Comparison of ENCODE assay signal across 8 cellular contexts in the genomic region with DNA sequence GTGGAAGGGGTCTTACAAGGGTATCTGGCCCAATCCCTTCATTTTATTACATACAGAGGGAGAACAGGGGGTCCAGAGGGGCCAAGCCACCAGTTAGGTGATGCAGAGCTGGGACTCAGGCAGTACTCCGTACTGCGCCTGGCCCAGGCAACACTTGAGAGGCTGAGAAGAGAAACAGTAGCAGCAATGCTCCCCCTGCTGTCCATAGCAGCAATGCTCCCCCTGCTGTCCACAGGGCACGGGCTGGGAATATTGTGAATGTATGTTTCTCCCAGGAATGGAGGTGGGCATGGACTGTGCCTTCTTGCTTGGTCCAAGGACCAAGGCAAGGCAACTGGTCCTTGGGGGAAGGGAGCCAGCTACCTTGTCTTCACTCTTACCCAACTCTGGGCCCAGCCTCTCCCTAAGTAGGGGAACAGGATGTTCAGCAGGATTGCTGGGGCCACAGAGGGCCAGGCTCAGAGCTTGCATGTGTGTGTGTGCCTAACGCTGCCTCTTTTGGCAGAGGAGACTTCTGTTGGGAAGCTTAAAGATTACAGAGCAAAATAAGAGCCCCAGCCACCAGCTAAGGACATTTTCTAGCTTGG. TPM values are rescaled to one million over a fixed set of nuclear protein-coding genes. Genes with fewer than 3 reads are reported as not detected.
DNase-seq lines count a peak whose midpoint lies in the region; ATAC-seq and TF ChIP-seq lines count a peak whose summit lies in the region.

No MANE protein-coding gene starts in this region.

- peak overlapping the region in 4 of 5 experiments; percentile 87 to 98 (median 96) for H3K27ac Mint-ChIP-seq in brain
- no peak overlapping the region for H3K27ac Mint-ChIP-seq in stimulated activated memory B cell treated with anti-CD40 and anti-IgM and Interleukin-4, amounts not matched to agents 10 μg/mL and 1 μg/mL and 100 μg/mL, for 72 hours

- H3F3A ChIP-seq in PC-9 (ENCODE audit: insufficient read depth, low read depth) = peaks cover 64% of the 10 kb centered on the region

- POLR2A ChIA-PET in HEK293T (lab: Yijun Ruan, JAX) = interaction anchor here (0.7 to 1.6 kb wide), 3 partner anchors 11 to 148 kb away, joined by 3 to 8 read pairs (median 4); partner anchors contain the start of gene EIF6
- POLR2A ChIA-PET in PC-9 (lab: Charles Lee; ENCODE audit: unreplicated experiment) = interaction anchor here (0.7 to 1.8 kb wide), 2 partner anchors 11 to 322 kb away, joined by 3 to 4 read pairs; no protein-coding TSS in a partner anchor

- no peaks in the 10 kb centered on the region for H3K9me3 ChIP-seq in PC-9 (ENCODE audit: insufficient read depth, low read depth)

- BruUV-seq in PC-9 (replicated peaks; lab: Mats Ljungman, UMichigan) = no TSS peak

- no peaks in the 10 kb centered on the region for H3K36me3 Mint-ChIP-seq in brain
- H3K36me3 Mint-ChIP-seq in stimulated activated memory B cell treated with anti-CD40 and anti-IgM and Interleukin-4, amounts not matched to agents 10 μg/mL and 1 μg/mL and 100 μg/mL, for 72 hours = peaks cover 18% of the 10 kb centered on the region

- no peak for ATAC-seq in stimulated activated memory B cell treated with anti-CD40 and anti-IgM and Interleukin-4, amounts not matched to agents 10 μg/mL and 1 μg/mL and 100 μg/mL, for 72 hours

- CTCF ChIA-PET in HEK293T (lab: Yijun Ruan, JAX) = interaction anchor here (0.5 to 4.8 kb wide), 11 partner anchors 11 to 686 kb away, joined by 3 to 36 read pairs (median 6); partner anchors contain the start of gene GDF5
- CTCF ChIA-PET in PC-9 (lab: Charles Lee) = interaction anchor here (1.0 to 4.6 kb wide), 4 partner anchors 11 to 148 kb away, joined by 3 to 19 read pairs (median 5); no protein-coding TSS in a partner anchor

- H3K9me3 Mint-ChIP-seq in brain = no peaks in the 10 kb centered on the region
- no peaks in the 10 kb centered on the region for H3K9me3 Mint-ChIP-seq in stimulated activated memory B cell treated with anti-CD40 and anti-IgM and Interleukin-4, amounts not matched to agents 10 μg/mL and 1 μg/mL and 100 μg/mL, for 72 hours

- TF ChIP-seq CTCF in PC-9 (conservative IDR thresholded peaks at IDR 0.05) = peak; percentile 69
- TF ChIP-seq CTCF in brain (conservative IDR thresholded peaks at IDR 0.05) = peak; percentile 76 to 78

- H3K4me2 ChIP-seq in PC-9 = peak overlapping the region; percentile 54

- peaks cover 82% of the 10 kb centered on the region for H3K4me1 ChIP-seq in PC-9 (replicated peaks; ENCODE audit: insufficient read depth)

- H4K20me1 ChIP-seq in PC-9 (ENCODE audit: insufficient read depth) = no peaks in the 10 kb centered on the region

- H3K27me3 Mint-ChIP-seq in brain = no peaks in the 10 kb centered on the region
- no peaks in the 10 kb centered on the region for H3K27me3 Mint-ChIP-seq in stimulated activated memory B cell treated with anti-CD40 and anti-IgM and Interleukin-4, amounts not matched to agents 10 μg/mL and 1 μg/mL and 100 μg/mL, for 72 hours

- intact Hi-C loops in PC-9 (cut with micrococcal nuclease; ENCODE audit: unreplicated experiment) = no loop called here

- no peak overlapping the region for H3K4me3 Mint-ChIP-seq in brain
- no peak overlapping the region for H3K4me3 Mint-ChIP-seq in stimulated activated memory B cell treated with anti-CD40 and anti-IgM and Interleukin-4, amounts not matched to agents 10 μg/mL and 1 μg/mL and 100 μg/mL, for 72 hours

- no peaks in the 10 kb centered on the region for H3K27me3 ChIP-seq in PC-9 (ENCODE audit: insufficient read depth, low read depth)

- DNase-seq in COLO668 (lab: John Stamatoyannopoulos, UW; ENCODE audit: unreplicated experiment) (peak; percentile 54), HEK293T (ENCODE audit: extremely low spot score) (peak; percentile 80), PC-9 (peak in 1 of 2 experiments; percentile 43), islet precursor cell (peak; percentile 89)
- DNase-seq in stimulated activated CD4-positive, alpha-beta T cell treated with anti-CD3 and anti-CD28 coated beads, Interleukin-4, amount 100 ng/mL, for 48 hours (ENCODE audit: low read depth in 2 of 2) = peak; percentile 15 to 20
- no peak for DNase-seq in activated CD4-positive, CD25-positive, alpha-beta regulatory T cell treated with anti-CD3 and anti-CD28 coated beads, Interleukin-2, amount 50 U/mL, for 72 hours

- H3K4me3 ChIP-seq in PC-9 = no peak overlapping the region

- no peaks in the 10 kb centered on the region for H3K36me3 ChIP-seq in PC-9 (ENCODE audit: low read depth)

- H2AFZ ChIP-seq in PC-9 = no peak overlapping the region

- no peaks in the 10 kb centered on the region for H3K9me2 ChIP-seq in PC-9 (ENCODE audit: insufficient read depth)

- H3K4me1 Mint-ChIP-seq in brain = peaks cover 45% of the 10 kb centered on the region
- peaks cover 16% of the 10 kb centered on the region for H3K4me1 Mint-ChIP-seq in stimulated activated memory B cell treated with anti-CD40 and anti-IgM and Interleukin-4, amounts not matched to agents 10 μg/mL and 1 μg/mL and 100 μg/mL, for 72 hours

- peak overlapping the region; percentile 92 for H3K27ac ChIP-seq in PC-9

- 0 out of 2 replicates have a peak, but pooled peaks cover 4% of the 10 kb centered on the region for H3K79me2 ChIP-seq in PC-9 (ENCODE audit: low read depth)

TF ChIP-seq in HEK293T, 16 proteins besides CTCF, POLR2A, EP300 and RAD21:
- TF ChIP-seq TARDBP (IDR thresholded peaks at IDR 0.05) = no peak
- TF ChIP-seq LEF1 (IDR thresholded peaks at IDR 0.05; ENCODE audit: borderline replicate concordance) = no peak
- no peak for TF ChIP-seq BHLHE40 (IDR thresholded peaks at IDR 0.05; ENCODE audit: borderline replicate concordance)
- TF ChIP-seq SUZ12 (IDR thresholded peaks at IDR 0.05) = no peak
- no peak for TF ChIP-seq NFRKB (IDR thresholded peaks at IDR 0.05)

RNA-seq across cellular contexts. Expression of gene FAM83C, which starts 14.8 kb away (rescaled TPM):
- total RNA-seq in PC-9 (2021) = not detected in 2 replicates
- polyA plus RNA-seq in brain (ENCODE audit: insufficient read depth, low read depth, low replicate concordance) = not detected

RNA-seq across cellular contexts. Expression of gene EIF6, which starts 22.5 kb away (rescaled TPM):
- 255 and 270 TPM in 2 replicates for total RNA-seq in PC-9 (2021)
- polyA plus RNA-seq in brain (ENCODE audit: insufficient read depth, low read depth, low replicate concordance) = 226 TPM

RNA-seq across cellular contexts. Expression of gene MMP24OS, which starts 29.1 kb away (rescaled TPM):
- 59.3 and 79.0 TPM in 2 replicates for total RNA-seq in PC-9 (2021)
- 101 TPM for polyA plus RNA-seq in brain (ENCODE audit: insufficient read depth, low read depth, low replicate concordance)
